In the genomic region with DNA sequence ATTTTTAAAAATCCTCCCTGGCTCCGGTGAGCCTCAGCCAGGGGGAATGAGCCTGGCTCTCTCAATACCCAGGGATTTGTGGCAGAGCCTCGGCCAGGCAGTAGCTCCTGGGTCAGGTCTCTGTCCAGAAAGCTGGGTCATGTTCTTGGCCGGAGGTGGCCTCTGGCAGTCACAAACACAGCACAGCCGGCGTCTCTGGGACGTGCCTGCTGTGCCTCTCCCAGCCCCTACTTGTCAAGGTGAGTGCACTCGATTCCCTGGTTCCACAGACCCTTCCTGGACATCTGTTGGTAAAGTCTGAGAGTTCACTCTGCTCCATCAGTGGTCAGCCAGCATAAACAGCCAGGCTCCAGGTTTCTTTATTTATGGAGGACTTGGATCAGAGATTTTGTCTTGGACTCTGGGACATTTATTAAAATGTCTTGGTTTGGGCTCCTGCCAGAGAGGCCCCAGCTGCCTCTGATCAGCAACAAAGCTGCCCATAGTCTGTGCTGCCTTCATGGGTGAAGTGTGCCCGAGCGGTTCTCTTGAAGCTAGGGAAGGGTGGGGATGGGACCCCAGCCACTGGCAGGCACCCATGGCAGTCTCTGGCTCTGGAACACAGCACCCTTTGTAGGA, we compare ENCODE assay signal across 1 cellular context.
TF ChIP-seq lines count a peak whose summit lies in the region.

No MANE protein-coding gene starts in this region.

TF ChIP-seq in IMR-90, 13 proteins besides CTCF, POLR2A, EP300 and RAD21:
- no peak for TF ChIP-seq FOS (IDR thresholded peaks at IDR 0.05; ENCODE audit: low read depth, low read length)
- no peak for TF ChIP-seq MAZ (IDR thresholded peaks at IDR 0.05; ENCODE audit: borderline replicate concordance, low read depth, low read length)
- no peak for TF ChIP-seq MXI1 (IDR thresholded peaks at IDR 0.05; ENCODE audit: borderline replicate concordance, low read depth, low read length)
- no peak for TF ChIP-seq CEBPB (IDR thresholded peaks at IDR 0.05; ENCODE audit: low read depth, low read length)
- TF ChIP-seq RCOR1 (IDR thresholded peaks at IDR 0.05; ENCODE audit: insufficient replicate concordance, low read length): no peak
- no peak for TF ChIP-seq SMC3 (IDR thresholded peaks at IDR 0.05; ENCODE audit: low read depth, low read length)
- no peak for TF ChIP-seq NFE2L2 (IDR thresholded peaks at IDR 0.05; ENCODE audit: low read depth, low read length)
- TF ChIP-seq RFX5 (IDR thresholded peaks at IDR 0.05; ENCODE audit: low read depth, low read length): no peak
- no peak for TF ChIP-seq MAFK (IDR thresholded peaks at IDR 0.05; ENCODE audit: low read depth, low read length)
- TF ChIP-seq, protein P1, sequence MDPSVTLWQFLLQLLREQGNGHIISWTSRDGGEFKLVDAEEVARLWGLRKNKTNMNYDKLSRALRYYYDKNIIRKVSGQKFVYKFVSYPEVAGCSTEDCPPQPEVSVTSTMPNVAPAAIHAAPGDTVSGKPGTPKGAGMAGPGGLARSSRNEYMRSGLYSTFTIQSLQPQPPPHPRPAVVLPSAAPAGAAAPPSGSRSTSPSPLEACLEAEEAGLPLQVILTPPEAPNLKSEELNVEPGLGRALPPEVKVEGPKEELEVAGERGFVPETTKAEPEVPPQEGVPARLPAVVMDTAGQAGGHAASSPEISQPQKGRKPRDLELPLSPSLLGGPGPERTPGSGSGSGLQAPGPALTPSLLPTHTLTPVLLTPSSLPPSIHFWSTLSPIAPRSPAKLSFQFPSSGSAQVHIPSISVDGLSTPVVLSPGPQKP (IDR thresholded peaks at IDR 0.05; ENCODE audit: borderline replicate concordance, low read depth, low read length): no peak
- TF ChIP-seq BHLHE40 (IDR thresholded peaks at IDR 0.05; ENCODE audit: low read depth, low read length): no peak
- TF ChIP-seq USF2 (IDR thresholded peaks at IDR 0.05; ENCODE audit: low read depth, low read length): no peak
- TF ChIP-seq CHD1 (IDR thresholded peaks at IDR 0.05; ENCODE audit: low read depth, low read length): no peak
